Comparison of ENCODE assay signal across 3 cellular contexts in genomic region chr14:75390183-75390582, GRCh38.
TF ChIP-seq lines count a peak whose summit lies in the region.

No MANE protein-coding gene starts in this region.

TF ChIP-seq in A549, 52 proteins besides CTCF, POLR2A, EP300 and RAD21:
- TF ChIP-seq TP53 (CRISPR knock-in tag; IDR thresholded peaks at IDR 0.05), result no peak
- TF ChIP-seq HES2 (IDR thresholded peaks at IDR 0.05), result no peak
- no peak for TF ChIP-seq CEBPB (IDR thresholded peaks at IDR 0.05)
- TF ChIP-seq ZFP36 (IDR thresholded peaks at IDR 0.05; ENCODE audit: borderline replicate concordance, partially characterized antibody), result no peak
- peak; percentile 78 for TF ChIP-seq MAFK (IDR thresholded peaks at IDR 0.05; ENCODE audit: partially characterized antibody)
- no peak for TF ChIP-seq HEYL (CRISPR knock-in tag; IDR thresholded peaks at IDR 0.05)

TF ChIP-seq in IMR-90, 13 proteins besides CTCF, POLR2A, EP300 and RAD21:
- peak; percentile 78 for TF ChIP-seq MAFK (IDR thresholded peaks at IDR 0.05; ENCODE audit: low read depth, low read length)
- TF ChIP-seq NFE2L2 (IDR thresholded peaks at IDR 0.05; ENCODE audit: low read depth, low read length), result no peak
TF ChIP-seq in IMR-90: peak in this region for 1.

TF ChIP-seq in K562, 482 proteins besides CTCF, POLR2A, EP300 and RAD21:
- peak; percentile 24; the same call in 1 of the 2 replicates for TF ChIP-seq MAFF (IDR thresholded peaks at IDR 0.05; ENCODE audit: low read length)
- TF ChIP-seq POLR2G (IDR thresholded peaks at IDR 0.05; ENCODE audit: low read depth, low read length), result no peak
- peak; percentile 52 for TF ChIP-seq ZNF316 (IDR thresholded peaks at IDR 0.05)
- no peak for TF ChIP-seq SUPT5H (IDR thresholded peaks at IDR 0.05)
- 0 out of 2 replicates have a peak, but pooled peaks have one; percentile 5 for TF ChIP-seq MAFG (tag; conservative IDR thresholded peaks at IDR 0.05)
- peak; percentile 37; the same call in 1 of the 2 replicates for TF ChIP-seq MAFK (IDR thresholded peaks at IDR 0.05; ENCODE audit: low read length)
- TF ChIP-seq SFPQ (IDR thresholded peaks at IDR 0.05; ENCODE audit: low read depth, low read length), result no peak
- TF ChIP-seq C11orf30 (IDR thresholded peaks at IDR 0.05; ENCODE audit: low read depth), result 0 out of 2 replicates have a peak, but pooled peaks have one; percentile 18
- no peak for TF ChIP-seq IRF1 (CRISPR knock-in tag; IDR thresholded peaks at IDR 0.05; ENCODE audit: borderline replicate concordance)
